ENCODE assay signal across 13 cellular contexts in genomic region chr18:49664086-49664890, GRCh38.
A peak's percentile ranks its signal among the peaks of the same experiment; 100 is the strongest.
DNase-seq lines count a peak whose midpoint lies in the region; ATAC-seq and TF ChIP-seq lines count a peak whose summit lies in the region.
"Had no signal": no experiment of that assay in that cellular context is flagged by ENCODE, and none has a peak within 500 bp of the region (broad histone marks: within the 10 kb centered on the region; RNA-seq: fewer than 3 reads in every experiment).

No MANE protein-coding gene starts in this region.

- CTCF ChIA-PET in activated CD8-positive, alpha-beta T cell treated with anti-CD3 and anti-CD28 coated beads, Interleukin-2, amount 10 ng/mL, durations not matched to agents 7 days and 5 days (lab: Charles Lee): no interaction called here

- no peaks in the 10 kb centered on the region for H3K9me3 Mint-ChIP-seq in nephron
- no peaks in the 10 kb centered on the region for H3K9me3 Mint-ChIP-seq in T-helper 2 cell treated with Interferon-gamma antibody and Interleukin-4, amounts not matched to agents 5 μg/mL and 100 μg/mL, for 36 hours
- no peaks in the 10 kb centered on the region for H3K9me3 Mint-ChIP-seq in activated CD8-positive, alpha-beta T cell treated with anti-CD3 and anti-CD28 coated beads, Interleukin-2, amount 10 ng/mL, durations not matched to agents 7 days and 5 days (ENCODE audit: insufficient read depth)
- H3K9me3 Mint-ChIP-seq: natural killer cell treated with Interleukin-12 subunit alpha and Interleukin-12 subunit beta and Interleukin-15 and Interleukin-18, amount 100 ng/mL, for 72 hours had no signal

- H3K4me3 ChIP-seq in fibroblast of pulmonary artery (replicated peaks; ENCODE audit: low read depth, low read length) (no peak overlapping the region), dorsolateral prefrontal cortex (no peak overlapping the region)
- H3K4me3 ChIP-seq: thyroid gland had no signal

- no peak for TF ChIP-seq CTCF in fibroblast of pulmonary artery (IDR thresholded peaks at IDR 0.05; ENCODE audit: low read length, missing control alignments)
- TF ChIP-seq CTCF in nephron (IDR thresholded peaks at IDR 0.05; ENCODE audit: unreplicated experiment in 3 of 3): no peak
- no peak for TF ChIP-seq CTCF in dorsolateral prefrontal cortex (IDR thresholded peaks at IDR 0.05 in 54 of 56, conservative IDR thresholded peaks at IDR 0.05 in 2 of 56; ENCODE audit: low read depth in 1 of 56, partially characterized antibody in 56 of 56)

- peaks cover 0 to 3% (median 0%) of the 10 kb centered on the region in 45 donors for H3K27me3 ChIP-seq in dorsolateral prefrontal cortex
- H3K27me3 ChIP-seq: thyroid gland had no signal

- H3K36me3 Mint-ChIP-seq in nephron (ENCODE audit: low read depth): no peaks in the 10 kb centered on the region
- H3K36me3 Mint-ChIP-seq in T-helper 2 cell treated with Interferon-gamma antibody and Interleukin-4, amounts not matched to agents 5 μg/mL and 100 μg/mL, for 36 hours (ENCODE audit: low read depth): no peaks in the 10 kb centered on the region
- no peaks in the 10 kb centered on the region for H3K36me3 Mint-ChIP-seq in activated CD8-positive, alpha-beta T cell treated with anti-CD3 and anti-CD28 coated beads, Interleukin-2, amount 10 ng/mL, durations not matched to agents 7 days and 5 days (ENCODE audit: low read depth)
- H3K36me3 Mint-ChIP-seq: natural killer cell treated with Interleukin-12 subunit alpha and Interleukin-12 subunit beta and Interleukin-15 and Interleukin-18, amount 100 ng/mL, for 72 hours had no signal

- intact Hi-C loops in Right ventricle myocardium inferior (cut with DNase I): no loop called here
- intact Hi-C loops in cardiac septum (cut with DNase I): loop anchor here (10.0 kb wide), 1 partner anchor 61 kb away; no protein-coding TSS in a partner anchor
- intact Hi-C loops in dorsolateral prefrontal cortex (cut with DNase I): no loop called here

- H3K27ac ChIP-seq in dorsolateral prefrontal cortex: no peak overlapping the region

- peak overlapping the region in 2 of 3 experiments; percentile 33 to 49 for H3K4me3 Mint-ChIP-seq in nephron
- no peak overlapping the region for H3K4me3 Mint-ChIP-seq in T-helper 2 cell treated with Interferon-gamma antibody and Interleukin-4, amounts not matched to agents 5 μg/mL and 100 μg/mL, for 36 hours
- H3K4me3 Mint-ChIP-seq in activated CD8-positive, alpha-beta T cell treated with anti-CD3 and anti-CD28 coated beads, Interleukin-2, amount 10 ng/mL, durations not matched to agents 7 days and 5 days: no peak overlapping the region
- H3K4me3 Mint-ChIP-seq: natural killer cell treated with Interleukin-12 subunit alpha and Interleukin-12 subunit beta and Interleukin-15 and Interleukin-18, amount 100 ng/mL, for 72 hours had no signal

- H3K4me1 Mint-ChIP-seq in nephron: peaks cover 67% of the 10 kb centered on the region
- no peaks in the 10 kb centered on the region for H3K4me1 Mint-ChIP-seq in T-helper 2 cell treated with Interferon-gamma antibody and Interleukin-4, amounts not matched to agents 5 μg/mL and 100 μg/mL, for 36 hours (ENCODE audit: low read depth)
- H3K4me1 Mint-ChIP-seq in activated CD8-positive, alpha-beta T cell treated with anti-CD3 and anti-CD28 coated beads, Interleukin-2, amount 10 ng/mL, durations not matched to agents 7 days and 5 days (ENCODE audit: low read depth): no peaks in the 10 kb centered on the region

- ATAC-seq in Right ventricle myocardium inferior: peak; percentile 73
- no peak for ATAC-seq in activated CD8-positive, alpha-beta T cell treated with anti-CD3 and anti-CD28 coated beads, Interleukin-2, amount 10 ng/mL, durations not matched to agents 7 days and 5 days

- DNase-seq in Right ventricle myocardium inferior (ENCODE audit: missing footprints) (no peak), cardiac septum (ENCODE audit: low spot score) (no peak), fibroblast of pulmonary artery (ENCODE audit: low read depth) (peak; percentile 85), dorsolateral prefrontal cortex (no peak)
- DNase-seq in T-helper 2 cell treated with Interferon-gamma antibody and Interleukin-4, amounts not matched to agents 5 μg/mL and 100 μg/mL, for 36 hours (ENCODE audit: low spot score): no peak
- DNase-seq in activated CD8-positive, alpha-beta T cell treated with anti-CD3 and anti-CD28 coated beads, Interleukin-2, amount 10 ng/mL, durations not matched to agents 7 days and 5 days: no peak
- DNase-seq in activated CD8-positive, alpha-beta memory T cell treated with anti-CD3 and anti-CD28 coated beads for 24 hours: no peak
- DNase-seq: activated CD8-positive, alpha-beta memory T cell treated with anti-CD3 and anti-CD28 coated beads, Interleukin-2, amount 50 U/mL, for 48 hours; NCI-H1436 treated with DMSO at 0.1 percent for 48 hours; stimulated activated CD4-positive, alpha-beta T cell treated with anti-CD3 and anti-CD28 coated beads, Interleukin-12 subunit alpha, Interleukin-12 subunit beta, amount 100 ng/mL, for 4 hours had no signal

- POLR2A ChIA-PET in activated CD8-positive, alpha-beta T cell treated with anti-CD3 and anti-CD28 coated beads, Interleukin-2, amount 10 ng/mL, durations not matched to agents 7 days and 5 days (lab: Charles Lee): no interaction called here

- peak overlapping the region; percentile 76 to 98 (median 96) for H3K27ac Mint-ChIP-seq in nephron
- no peak overlapping the region for H3K27ac Mint-ChIP-seq in T-helper 2 cell treated with Interferon-gamma antibody and Interleukin-4, amounts not matched to agents 5 μg/mL and 100 μg/mL, for 36 hours
- no peak overlapping the region for H3K27ac Mint-ChIP-seq in activated CD8-positive, alpha-beta T cell treated with anti-CD3 and anti-CD28 coated beads, Interleukin-2, amount 10 ng/mL, durations not matched to agents 7 days and 5 days

- H3K27me3 Mint-ChIP-seq in nephron (ENCODE audit: low read depth): no peaks in the 10 kb centered on the region
- H3K27me3 Mint-ChIP-seq in T-helper 2 cell treated with Interferon-gamma antibody and Interleukin-4, amounts not matched to agents 5 μg/mL and 100 μg/mL, for 36 hours (ENCODE audit: low read depth): peaks cover 22% of the 10 kb centered on the region
- peaks cover 26% of the 10 kb centered on the region for H3K27me3 Mint-ChIP-seq in activated CD8-positive, alpha-beta T cell treated with anti-CD3 and anti-CD28 coated beads, Interleukin-2, amount 10 ng/mL, durations not matched to agents 7 days and 5 days (ENCODE audit: low read depth)

Comparison
In these comparisons a context has a peak if more than half of its experiments do, and no peak if none do; other contexts are left out.
1. H3K27ac Mint-ChIP-seq: peak in nephron (3 of 3); none in T-helper 2 cell treated with Interferon-gamma antibody and Interleukin-4, amounts not matched to agents 5 μg/mL and 100 μg/mL, for 36 hours (single experiment) and activated CD8-positive, alpha-beta T cell treated with anti-CD3 and anti-CD28 coated beads, Interleukin-2, amount 10 ng/mL, durations not matched to agents 7 days and 5 days (single experiment).
2. H3K4me3 Mint-ChIP-seq: peak in nephron (2 of 3); none in T-helper 2 cell treated with Interferon-gamma antibody and Interleukin-4, amounts not matched to agents 5 μg/mL and 100 μg/mL, for 36 hours (single experiment) and activated CD8-positive, alpha-beta T cell treated with anti-CD3 and anti-CD28 coated beads, Interleukin-2, amount 10 ng/mL, durations not matched to agents 7 days and 5 days (single experiment).